Comparison of ENCODE assay signal across 1 cellular context in the genomic region with DNA sequence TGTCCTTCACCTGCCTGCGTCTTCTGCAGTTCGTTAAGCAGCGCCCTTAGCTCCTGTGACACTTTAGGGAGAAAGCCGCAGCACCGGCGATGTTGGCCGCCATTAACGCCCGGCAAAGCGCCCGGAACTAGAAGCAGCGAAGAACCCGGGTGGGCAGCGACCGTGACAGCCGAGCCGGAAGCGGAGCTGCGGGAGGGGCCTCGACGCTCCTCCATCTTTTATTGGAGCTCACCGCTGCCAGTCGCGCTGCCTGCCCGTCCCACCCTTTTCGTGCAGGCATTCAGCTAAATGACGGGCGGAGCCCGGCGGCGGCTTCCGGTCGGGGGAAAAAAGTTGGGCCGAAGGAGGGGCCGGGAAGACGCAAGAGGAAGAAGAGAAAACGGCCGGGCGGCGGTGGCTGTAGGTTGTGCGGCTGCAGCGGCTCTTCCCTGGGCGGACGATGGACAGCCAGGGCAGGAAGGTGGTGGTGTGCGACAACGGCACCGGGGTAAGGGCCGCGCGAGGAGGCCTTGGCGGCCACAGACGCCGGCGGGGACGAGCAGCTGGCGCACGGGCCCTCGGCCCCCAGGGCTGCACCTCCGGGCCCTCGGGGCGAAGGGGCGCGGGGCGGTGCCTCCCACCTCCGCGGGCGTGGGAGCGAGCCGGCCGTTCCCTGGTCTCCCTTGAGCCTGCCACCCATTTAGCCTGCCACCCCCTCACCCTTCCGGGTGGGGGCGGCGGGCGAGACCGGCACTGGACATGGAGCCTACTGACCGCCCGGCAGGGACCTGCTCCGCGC.
TF ChIP-seq lines count a peak whose summit lies in the region.

Gene ACTR2 (plus strand): TSS at position 361 of the 778 bp plus-strand sequence. CDS start 79 bp downstream, at position 440.

TF ChIP-seq in HepG2, 621 proteins besides CTCF, POLR2A, EP300 and RAD21 (continued from another document and continues in another):
- TF ChIP-seq RCOR2 (CRISPR knock-in tag; IDR thresholded peaks at IDR 0.05): peak; percentile 55; the same call in 1 of the 2 replicates
- 0 out of 2 replicates have a peak, but pooled peaks have one; percentile 71 for TF ChIP-seq ZNF335 (CRISPR knock-in tag; IDR thresholded peaks at IDR 0.05)
- peak; percentile 75 for TF ChIP-seq ZNF747 (CRISPR knock-in tag; IDR thresholded peaks at IDR 0.05; ENCODE audit: borderline replicate concordance)
- TF ChIP-seq HMG20B (CRISPR knock-in tag; conservative IDR thresholded peaks at IDR 0.05): no peak; the same call in 1 of the 2 replicates
- TF ChIP-seq, protein P1, sequence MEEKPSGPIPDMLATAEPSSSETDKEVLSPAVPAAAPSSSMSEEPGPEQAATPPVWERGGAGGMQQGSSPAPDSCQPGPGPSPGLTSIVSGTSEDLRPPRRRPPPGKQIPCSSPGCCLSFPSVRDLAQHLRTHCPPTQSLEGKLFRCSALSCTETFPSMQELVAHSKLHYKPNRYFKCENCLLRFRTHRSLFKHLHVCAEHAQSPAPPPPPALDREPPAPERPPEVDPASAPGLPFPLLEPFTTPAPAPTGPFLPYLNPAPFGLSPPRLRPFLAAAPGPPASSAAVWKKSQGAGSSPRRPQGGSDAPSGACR (CRISPR knock-in tag; IDR thresholded peaks at IDR 0.05): no peak; the same call in 1 of the 2 replicates
- peak; percentile 88 for TF ChIP-seq SALL2 (CRISPR knock-in tag; IDR thresholded peaks at IDR 0.05)
- no peak for TF ChIP-seq RELA (CRISPR knock-in tag; IDR thresholded peaks at IDR 0.05)
- no peak; the same call in 1 of the 2 replicates for TF ChIP-seq ZNF878 (CRISPR knock-in tag; IDR thresholded peaks at IDR 0.05)
- TF ChIP-seq CHCHD3 (CRISPR knock-in tag; IDR thresholded peaks at IDR 0.05): no peak; the same call in none of the 2 replicates
- TF ChIP-seq PLRG1 (conservative IDR thresholded peaks at IDR 0.05): no peak
- no peak; the same call in none of the 2 replicates for TF ChIP-seq CSRNP1 (CRISPR knock-in tag; IDR thresholded peaks at IDR 0.05)
- TF ChIP-seq, protein P2, sequence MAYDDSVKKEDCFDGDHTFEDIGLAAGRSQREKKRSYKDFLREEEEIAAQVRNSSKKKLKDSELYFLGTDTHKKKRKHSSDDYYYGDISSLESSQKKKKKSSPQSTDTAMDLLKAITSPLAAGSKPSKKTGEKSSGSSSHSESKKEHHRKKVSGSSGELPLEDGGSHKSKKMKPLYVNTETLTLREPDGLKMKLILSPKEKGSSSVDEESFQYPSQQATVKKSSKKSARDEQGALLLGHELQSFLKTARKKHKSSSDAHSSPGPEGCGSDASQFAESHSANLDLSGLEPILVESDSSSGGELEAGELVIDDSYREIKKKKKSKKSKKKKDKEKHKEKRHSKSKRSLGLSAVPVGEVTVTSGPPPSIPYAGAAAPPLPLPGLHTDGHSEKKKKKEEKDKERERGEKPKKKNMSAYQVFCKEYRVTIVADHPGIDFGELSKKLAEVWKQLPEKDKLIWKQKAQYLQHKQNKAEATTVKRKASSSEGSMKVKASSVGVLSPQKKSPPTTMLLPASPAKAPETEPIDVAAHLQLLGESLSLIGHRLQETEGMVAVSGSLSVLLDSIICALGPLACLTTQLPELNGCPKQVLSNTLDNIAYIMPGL (CRISPR knock-in tag; IDR thresholded peaks at IDR 0.05; ENCODE audit: borderline replicate concordance in 1 of 2, low read depth in 1 of 2): peak; percentile 69 to 88
- TF ChIP-seq ZKSCAN1 (IDR thresholded peaks at IDR 0.05; ENCODE audit: low read length): no peak
- no peak; the same call in 1 of the 2 replicates for TF ChIP-seq NR1H2 (CRISPR knock-in tag; IDR thresholded peaks at IDR 0.05; ENCODE audit: borderline replicate concordance, low read depth)
- peak; percentile 67 for TF ChIP-seq DR1 (CRISPR knock-in tag; IDR thresholded peaks at IDR 0.05)
- TF ChIP-seq ZMYM2 (CRISPR knock-in tag; IDR thresholded peaks at IDR 0.05): 0 out of 2 replicates have a peak, but pooled peaks have one; percentile 4
- peak; percentile 98 for TF ChIP-seq ZNF670 (CRISPR knock-in tag; IDR thresholded peaks at IDR 0.05; ENCODE audit: borderline replicate concordance)
- TF ChIP-seq ZNF678 (CRISPR knock-in tag; IDR thresholded peaks at IDR 0.05): 0 out of 2 replicates have a peak, but pooled peaks have one; percentile 51
- peak; percentile 86; the same call in 1 of the 2 replicates for TF ChIP-seq ZNF44 (CRISPR knock-in tag; IDR thresholded peaks at IDR 0.05)
- TF ChIP-seq HOXD1 (CRISPR knock-in tag; IDR thresholded peaks at IDR 0.05): peak; percentile 63; the same call in 1 of the 2 replicates
- peak; percentile 98 for TF ChIP-seq KMT2B (CRISPR knock-in tag; IDR thresholded peaks at IDR 0.05)
- 0 out of 2 replicates have a peak, but pooled peaks have one; percentile 82 for TF ChIP-seq ZNF333 (CRISPR knock-in tag; IDR thresholded peaks at IDR 0.05; ENCODE audit: borderline replicate concordance)
- peak; percentile 72; the same call in 1 of the 2 replicates for TF ChIP-seq ZFP41 (CRISPR knock-in tag; IDR thresholded peaks at IDR 0.05; ENCODE audit: borderline replicate concordance)
- peak; percentile 85 for TF ChIP-seq DBP (CRISPR knock-in tag; IDR thresholded peaks at IDR 0.05; ENCODE audit: not compliant biosample characterization)
- peak; percentile 85 for TF ChIP-seq HOXA5 (CRISPR knock-in tag; IDR thresholded peaks at IDR 0.05)
- TF ChIP-seq ETV5 (CRISPR knock-in tag; IDR thresholded peaks at IDR 0.05; ENCODE audit: borderline replicate concordance): peak; percentile 85; the same call in 1 of the 2 replicates
- peak; percentile 73; the same call in 1 of the 2 replicates for TF ChIP-seq ZSCAN29 (CRISPR knock-in tag; conservative IDR thresholded peaks at IDR 0.05)
- no peak for TF ChIP-seq MATR3 (CRISPR knock-in tag; IDR thresholded peaks at IDR 0.05)
- TF ChIP-seq RFX1 (IDR thresholded peaks at IDR 0.05): no peak
- TF ChIP-seq NCOR1 (IDR thresholded peaks at IDR 0.05; ENCODE audit: borderline replicate concordance, low read length): no peak
- TF ChIP-seq NCOA2 (CRISPR knock-in tag; IDR thresholded peaks at IDR 0.05): peak; percentile 35
- 0 out of 2 replicates have a peak, but pooled peaks have one; percentile 29 for TF ChIP-seq ZNF260 (CRISPR knock-in tag; IDR thresholded peaks at IDR 0.05; ENCODE audit: borderline replicate concordance, low read depth)
- TF ChIP-seq ATRX (CRISPR knock-in tag; IDR thresholded peaks at IDR 0.05; ENCODE audit: borderline replicate concordance): no peak
- TF ChIP-seq SP5 (CRISPR knock-in tag; IDR thresholded peaks at IDR 0.05; ENCODE audit: borderline replicate concordance, low read depth): peak; percentile 70
- TF ChIP-seq, protein P3, sequence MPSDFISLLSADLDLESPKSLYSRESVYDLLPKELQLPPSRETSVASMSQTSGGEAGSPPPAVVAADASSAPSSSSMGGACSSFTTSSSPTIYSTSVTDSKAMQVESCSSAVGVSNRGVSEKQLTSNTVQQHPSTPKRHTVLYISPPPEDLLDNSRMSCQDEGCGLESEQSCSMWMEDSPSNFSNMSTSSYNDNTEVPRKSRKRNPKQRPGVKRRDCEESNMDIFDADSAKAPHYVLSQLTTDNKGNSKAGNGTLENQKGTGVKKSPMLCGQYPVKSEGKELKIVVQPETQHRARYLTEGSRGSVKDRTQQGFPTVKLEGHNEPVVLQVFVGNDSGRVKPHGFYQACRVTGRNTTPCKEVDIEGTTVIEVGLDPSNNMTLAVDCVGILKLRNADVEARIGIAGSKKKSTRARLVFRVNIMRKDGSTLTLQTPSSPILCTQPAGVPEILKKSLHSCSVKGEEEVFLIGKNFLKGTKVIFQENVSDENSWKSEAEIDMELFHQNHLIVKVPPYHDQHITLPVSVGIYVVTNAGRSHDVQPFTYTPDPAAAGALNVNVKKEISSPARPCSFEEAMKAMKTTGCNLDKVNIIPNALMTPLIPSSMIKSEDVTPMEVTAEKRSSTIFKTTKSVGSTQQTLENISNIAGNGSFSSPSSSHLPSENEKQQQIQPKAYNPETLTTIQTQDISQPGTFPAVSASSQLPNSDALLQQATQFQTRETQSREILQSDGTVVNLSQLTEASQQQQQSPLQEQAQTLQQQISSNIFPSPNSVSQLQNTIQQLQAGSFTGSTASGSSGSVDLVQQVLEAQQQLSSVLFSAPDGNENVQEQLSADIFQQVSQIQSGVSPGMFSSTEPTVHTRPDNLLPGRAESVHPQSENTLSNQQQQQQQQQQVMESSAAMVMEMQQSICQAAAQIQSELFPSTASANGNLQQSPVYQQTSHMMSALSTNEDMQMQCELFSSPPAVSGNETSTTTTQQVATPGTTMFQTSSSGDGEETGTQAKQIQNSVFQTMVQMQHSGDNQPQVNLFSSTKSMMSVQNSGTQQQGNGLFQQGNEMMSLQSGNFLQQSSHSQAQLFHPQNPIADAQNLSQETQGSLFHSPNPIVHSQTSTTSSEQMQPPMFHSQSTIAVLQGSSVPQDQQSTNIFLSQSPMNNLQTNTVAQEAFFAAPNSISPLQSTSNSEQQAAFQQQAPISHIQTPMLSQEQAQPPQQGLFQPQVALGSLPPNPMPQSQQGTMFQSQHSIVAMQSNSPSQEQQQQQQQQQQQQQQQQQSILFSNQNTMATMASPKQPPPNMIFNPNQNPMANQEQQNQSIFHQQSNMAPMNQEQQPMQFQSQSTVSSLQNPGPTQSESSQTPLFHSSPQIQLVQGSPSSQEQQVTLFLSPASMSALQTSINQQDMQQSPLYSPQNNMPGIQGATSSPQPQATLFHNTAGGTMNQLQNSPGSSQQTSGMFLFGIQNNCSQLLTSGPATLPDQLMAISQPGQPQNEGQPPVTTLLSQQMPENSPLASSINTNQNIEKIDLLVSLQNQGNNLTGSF (CRISPR knock-in tag; IDR thresholded peaks at IDR 0.05): peak; percentile 69; the same call in 1 of the 2 replicates
- TF ChIP-seq ZNF446 (CRISPR knock-in tag; IDR thresholded peaks at IDR 0.05): peak; percentile 99
- peak; percentile 19; the same call in 1 of the 2 replicates for TF ChIP-seq TFDP1 (CRISPR knock-in tag; IDR thresholded peaks at IDR 0.05; ENCODE audit: borderline replicate concordance)
- peak; percentile 67 for TF ChIP-seq IKZF5 (CRISPR knock-in tag; IDR thresholded peaks at IDR 0.05)
- peak; percentile 57; the same call in 1 of the 2 replicates for TF ChIP-seq POLR2AphosphoS2 (IDR thresholded peaks at IDR 0.05; ENCODE audit: low read depth, low read length)
- no peak for TF ChIP-seq ARID3A (IDR thresholded peaks at IDR 0.05; ENCODE audit: low read depth, low read length)
- TF ChIP-seq KDM3A (CRISPR knock-in tag; IDR thresholded peaks at IDR 0.05; ENCODE audit: low read depth): peak; percentile 66; the same call in 1 of the 2 replicates
- TF ChIP-seq JUND (CRISPR knock-in tag; IDR thresholded peaks at IDR 0.05): no peak
- TF ChIP-seq SMYD3 (CRISPR knock-in tag; IDR thresholded peaks at IDR 0.05): peak; percentile 81
- TF ChIP-seq ZNF776 (CRISPR knock-in tag; IDR thresholded peaks at IDR 0.05): peak; percentile 79; the same call in 1 of the 2 replicates
- peak; percentile 93 for TF ChIP-seq KAT7 (CRISPR knock-in tag; IDR thresholded peaks at IDR 0.05; ENCODE audit: borderline replicate concordance)
